In the genomic region with DNA sequence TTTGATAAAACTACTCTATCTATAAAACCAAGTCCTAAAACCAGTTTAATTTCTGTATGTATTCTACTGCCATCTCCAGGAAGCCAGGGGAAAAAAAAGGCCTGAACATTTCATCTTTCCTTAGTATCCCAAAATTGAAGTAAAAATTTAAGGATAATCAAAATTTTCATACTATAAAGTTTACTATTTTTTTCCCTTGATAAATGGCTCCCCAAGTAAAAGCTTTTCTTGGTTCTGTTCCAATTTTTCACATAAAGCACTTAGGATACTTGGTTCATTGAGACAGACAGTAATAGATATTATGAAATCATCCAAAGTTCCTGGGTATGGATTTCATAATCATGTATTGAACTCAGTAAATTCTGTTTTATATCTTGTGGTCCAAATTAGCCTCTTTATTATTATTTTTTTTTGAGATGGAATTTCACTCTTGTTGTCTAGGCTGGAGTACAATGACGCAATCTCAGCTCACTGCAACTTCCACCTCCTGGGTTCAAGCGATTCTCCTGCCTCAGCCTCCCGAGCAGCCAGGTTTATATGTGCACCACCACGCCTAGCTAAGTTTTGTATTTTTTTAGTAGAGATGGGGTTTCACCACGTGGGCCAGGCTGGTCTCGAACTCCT, we compare ENCODE assay signal across 1 cellular context.
A peak's percentile ranks its signal among the peaks of the same experiment; 100 is the strongest.
TF ChIP-seq lines count a peak whose summit lies in the region.

No MANE protein-coding gene starts in this region.

TF ChIP-seq in A549, 52 proteins besides CTCF, POLR2A, EP300 and RAD21 (continued from another document):
- TF ChIP-seq, protein P1, sequence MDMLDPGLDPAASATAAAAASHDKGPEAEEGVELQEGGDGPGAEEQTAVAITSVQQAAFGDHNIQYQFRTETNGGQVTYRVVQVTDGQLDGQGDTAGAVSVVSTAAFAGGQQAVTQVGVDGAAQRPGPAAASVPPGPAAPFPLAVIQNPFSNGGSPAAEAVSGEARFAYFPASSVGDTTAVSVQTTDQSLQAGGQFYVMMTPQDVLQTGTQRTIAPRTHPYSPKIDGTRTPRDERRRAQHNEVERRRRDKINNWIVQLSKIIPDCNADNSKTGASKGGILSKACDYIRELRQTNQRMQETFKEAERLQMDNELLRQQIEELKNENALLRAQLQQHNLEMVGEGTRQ (IDR thresholded peaks at IDR 0.05), result no peak
- peak; percentile 72 to 82; a peak in 3 of 4 replicates for TF ChIP-seq CEBPB (IDR thresholded peaks at IDR 0.05)
- no peak for TF ChIP-seq POLR2AphosphoS2 (conservative IDR thresholded peaks at IDR 0.05; ENCODE audit: low read length)
